In genomic region chr17:4739122-4740024, GRCh38 we compare ENCODE assay signal across 8 cellular contexts. TPM values are rescaled to one million over a fixed set of nuclear protein-coding genes. Genes with fewer than 3 reads are reported as not detected.
DNase-seq lines count a peak whose midpoint lies in the region; ATAC-seq lines count a peak whose summit lies in the region.

Gene CXCL16 (minus strand): TSS chr17:4739928. CDS start chr17:4739339, 589 bp downstream.
Gene ZMYND15 (plus strand): TSS chr17:4739833. CDS start chr17:4740549, 716 bp downstream.

- peaks cover 5% of the 10 kb centered on the region for H3K4me1 ChIP-seq in effector memory CD4-positive, alpha-beta T cell (ENCODE audit: control insufficient read depth, insufficient read depth, low read length, poor library complexity, severe bottlenecking)

- no peaks in the 10 kb centered on the region for H3K9me3 ChIP-seq in effector memory CD4-positive, alpha-beta T cell (ENCODE audit: control insufficient read depth, low read length)

- ATAC-seq in memory B cell (ENCODE audit: low read depth), result peak; percentile 79

- no peaks in the 10 kb centered on the region for H3K36me3 ChIP-seq in effector memory CD4-positive, alpha-beta T cell (ENCODE audit: control insufficient read depth, insufficient read depth, low read length)

- peaks cover 6% of the 10 kb centered on the region for H3K27me3 Mint-ChIP-seq in IgD-negative memory B cell
- H3K27me3 Mint-ChIP-seq in memory B cell, result peaks cover 7% of the 10 kb centered on the region

- peak within 1 kb of the TSS; percentile 84 for H3K4me3 ChIP-seq in effector memory CD4-positive, alpha-beta T cell (ENCODE audit: insufficient read depth, low read depth, low read length, poor library complexity, severe bottlenecking)

- H3K27me3 ChIP-seq in effector memory CD4-positive, alpha-beta T cell (replicated peaks; ENCODE audit: control insufficient read depth, insufficient read depth, low read length, poor library complexity, severe bottlenecking), result peaks cover 4% of the 10 kb centered on the region

- DNase-seq in GM03348 (ENCODE audit: low spot score), result peak; percentile 81
- DNase-seq in activated CD4-positive, alpha-beta T cell treated with anti-CD3 and anti-CD28 coated beads, Interleukin-2, amount 50 U/mL, for 48 hours, result peak; percentile 52 to 56
- peak; percentile 54 to 65 (median 61) for DNase-seq in effector memory CD4-positive, alpha-beta T cell
- DNase-seq in memory B cell (ENCODE audit: low spot score in 2 of 2), result peak; percentile 66 to 76
- DNase-seq in stimulated activated CD8-positive, alpha-beta memory T cell treated with anti-CD3 and anti-CD28 coated beads, Interleukin-7, amount 100 ng/mL, for 4 hours (ENCODE audit: low read depth in 2 of 2), result peak; percentile 29 to 57
- no peak for DNase-seq in middle frontal gyrus (ENCODE audit: extremely low spot score, low spot score)
- DNase-seq in NCI-H2107 treated with DMSO at 0.1 percent for 48 hours (lab: John Stamatoyannopoulos, UW; ENCODE audit: unreplicated experiment), result no peak

- H3K27ac Mint-ChIP-seq in IgD-negative memory B cell (peak within 1 kb of the TSS; percentile 84 to 97 (median 96)), memory B cell (peak within 1 kb of the TSS; percentile 82)

- no peaks in the 10 kb centered on the region for H3K9me3 Mint-ChIP-seq in IgD-negative memory B cell
- no peaks in the 10 kb centered on the region for H3K9me3 Mint-ChIP-seq in memory B cell

- H3K4me3 Mint-ChIP-seq in IgD-negative memory B cell (peak within 1 kb of the TSS; percentile 86 to 97 (median 94)), memory B cell (peak within 1 kb of the TSS; percentile 86)

- no peaks in the 10 kb centered on the region for H3K36me3 Mint-ChIP-seq in IgD-negative memory B cell
- H3K36me3 Mint-ChIP-seq in memory B cell, result no peaks in the 10 kb centered on the region

- peak within 1 kb of the TSS; percentile 48 for H3K27ac ChIP-seq in effector memory CD4-positive, alpha-beta T cell (ENCODE audit: insufficient read depth, low read length, poor library complexity, severe bottlenecking)

- H3K4me1 Mint-ChIP-seq in IgD-negative memory B cell, result peaks cover 7 to 25% (median 19%) of the 10 kb centered on the region in 3 donors
- H3K4me1 Mint-ChIP-seq in memory B cell, result peaks cover 22% of the 10 kb centered on the region

RNA-seq across cellular contexts. Expression of gene CXCL16, which starts in this region (rescaled TPM):
- polyA plus RNA-seq in IgD-negative memory B cell, result 17.7 TPM

RNA-seq across cellular contexts. Expression of gene ZMYND15, which starts in this region (rescaled TPM):
- polyA plus RNA-seq in IgD-negative memory B cell, result not detected

Comparison
In these comparisons a context has a peak if more than half of its experiments do, and no peak if none do; other contexts are left out.
1. DNase-seq: peak in GM03348 (single experiment), activated CD4-positive, alpha-beta T cell treated with anti-CD3 and anti-CD28 coated beads, Interleukin-2, amount 50 U/mL, for 48 hours (2 of 2), effector memory CD4-positive, alpha-beta T cell (3 of 3), memory B cell (2 of 2) and stimulated activated CD8-positive, alpha-beta memory T cell treated with anti-CD3 and anti-CD28 coated beads, Interleukin-7, amount 100 ng/mL, for 4 hours (2 of 2); none in middle frontal gyrus (single experiment) and NCI-H2107 treated with DMSO at 0.1 percent for 48 hours (single experiment).